Comparison of ENCODE assay signal across 8 cellular contexts in genomic region chr12:101773560-101774206, GRCh38. TPM values are rescaled to one million over a fixed set of nuclear protein-coding genes. Genes with fewer than 3 reads are reported as not detected.
DNase-seq lines count a peak whose midpoint lies in the region; ATAC-seq, FAIRE-seq and TF ChIP-seq lines count a peak whose summit lies in the region.

No MANE protein-coding gene starts in this region.

- H3K4me1 ChIP-seq in thyroid gland: no peaks in the 10 kb centered on the region

- H3K27ac ChIP-seq in KOPT-K1 (ENCODE audit: low read depth, low read length, poor library complexity, severe bottlenecking) (peak overlapping the region; percentile 71), thyroid gland (no peak overlapping the region)

- H3K4me3 Mint-ChIP-seq in Calu3 (ENCODE audit: low read depth, unreplicated experiment): no peak overlapping the region

- peak; percentile 79 for FAIRE-seq in RCC 7860 (lab: Jason Lieb, UNC)

- H3K27ac Mint-ChIP-seq in Calu3 (ENCODE audit: unreplicated experiment): no peak overlapping the region

- H3K9me3 ChIP-seq in KOPT-K1 (ENCODE audit: insufficient read depth, low read length, poor library complexity, severe bottlenecking) (no peaks in the 10 kb centered on the region), thyroid gland (no peaks in the 10 kb centered on the region)

- H3K9me3 Mint-ChIP-seq in Calu3 (ENCODE audit: low read depth, unreplicated experiment): no peaks in the 10 kb centered on the region

- TF ChIP-seq CTCF in Calu3 (IDR thresholded peaks at IDR 0.05; ENCODE audit: unreplicated experiment): peak; percentile 88
- TF ChIP-seq CTCF in fibroblast of pulmonary artery (IDR thresholded peaks at IDR 0.05; ENCODE audit: low read length, missing control alignments): peak; percentile 88
- TF ChIP-seq CTCF in thyroid gland (IDR thresholded peaks at IDR 0.05): peak; percentile 82 to 97 (median 86)

- no peak for TF ChIP-seq POLR2A in thyroid gland (IDR thresholded peaks at IDR 0.05)

- intact Hi-C loops in Calu3 (cut with micrococcal nuclease; ENCODE audit: unreplicated experiment) (loop anchor here (1.0 to 10.0 kb wide), 9 partner anchors 57 to 1101 kb away; partner anchors contain the start of genes GNPTAB, IGF1 and WASHC3), thyroid gland (cut with DNase I) (loop anchor here (5.0 to 10.0 kb wide), 2 partner anchors 69 to 359 kb away; no protein-coding TSS in a partner anchor)

- CTCF ChIA-PET in Calu3 (lab: Charles Lee): interaction anchor here (0.6 to 1.9 kb wide), 7 partner anchors 14 to 1043 kb away, joined by 3 to 19 read pairs (median 4); partner anchors contain the start of genes DRAM1 and GNPTAB

- no peaks in the 10 kb centered on the region for H3K36me3 Mint-ChIP-seq in Calu3 (ENCODE audit: insufficient read depth, unreplicated experiment)

- ATAC-seq in GM21515 (IDR thresholded peaks at IDR 0.05; ENCODE audit: unreplicated experiment): peak; percentile 86

- peaks cover 57% of the 10 kb centered on the region for H3K36me3 ChIP-seq in KOPT-K1 (ENCODE audit: insufficient read depth, low read length)
- no peaks in the 10 kb centered on the region for H3K36me3 ChIP-seq in thyroid gland

- no peaks in the 10 kb centered on the region for H3K27me3 Mint-ChIP-seq in Calu3 (ENCODE audit: unreplicated experiment)

- no peaks in the 10 kb centered on the region for H3K27me3 ChIP-seq in thyroid gland

- no peak overlapping the region for H3K4me3 ChIP-seq in fibroblast of pulmonary artery (replicated peaks; ENCODE audit: low read depth, low read length)
- no peak overlapping the region for H3K4me3 ChIP-seq in thyroid gland (replicated peaks in 1 of 3)

- BruUV-seq in Calu3 (replicated peaks; lab: Mats Ljungman, UMichigan): no TSS peak

- H3K4me1 Mint-ChIP-seq in Calu3 (ENCODE audit: low read depth, unreplicated experiment): peaks cover 7% of the 10 kb centered on the region

- peak; percentile 70 for DNase-seq in Calu3
- DNase-seq in RCC 7860 (ENCODE audit: low spot score): peak; percentile 47
- peak; percentile 43 for DNase-seq in activated T-helper 1 cell treated with Interleukin-2 at 50 U/mL for 16 hours (ENCODE audit: low read depth)
- peak; percentile 85 for DNase-seq in fibroblast of pulmonary artery (ENCODE audit: low read depth)
- peak; percentile 30 for DNase-seq in non-pigmented ciliary epithelial cell (ENCODE audit: low read depth)
- DNase-seq in thyroid gland: peak; percentile 50 to 62

- 65 to 70% methylated on average over 3 of the region's 3 CpGs for WGBS in thyroid gland, 2 donors

RNA-seq across cellular contexts. Expression of gene SYCP3, which starts 34.4 kb away (rescaled TPM):
- total RNA-seq in Calu3 (2022) (0.12 TPM in 1 of 2 replicates, not detected in the other), thyroid gland (under 1 TPM in 1 of 4 donors, not detected in 3; 0.67 TPM)

RNA-seq across cellular contexts. Expression of gene GNPTAB, which starts 57.1 kb away (rescaled TPM):
- 34.0 and 36.0 TPM in 2 replicates for total RNA-seq in Calu3 (2022)
- total RNA-seq in thyroid gland: 10 to 100 TPM; 26.5 to 40.8 (median 36.6) TPM

Comparison
In these comparisons a context has a peak if more than half of its experiments do, and no peak if none do; other contexts are left out.
1. DNase-seq: peak in every context shown above with its lines; median percentile 85 in fibroblast of pulmonary artery; 70 in Calu3; 56 in thyroid gland; 47 in RCC 7860; 43 in activated T-helper 1 cell treated with Interleukin-2 at 50 U/mL for 16 hours; 30 in non-pigmented ciliary epithelial cell.